23 cellular contexts compared by ENCODE assay signal in genomic region chr15:38029741-38030140, GRCh38.
DNase-seq lines count a peak whose midpoint lies in the region; ATAC-seq, FAIRE-seq and TF ChIP-seq lines count a peak whose summit lies in the region.
"Had no signal": no experiment of that assay in that cellular context is flagged by ENCODE, and none has a peak within 500 bp of the region (broad histone marks: within the 10 kb centered on the region; RNA-seq: fewer than 3 reads in every experiment).

No MANE protein-coding gene starts in this region.

- TF ChIP-seq POLR2A in endothelial cell of umbilical vein (IDR thresholded peaks at IDR 0.05; ENCODE audit: low read depth, low read length) (no peak), GM18505 (IDR thresholded peaks at IDR 0.05; ENCODE audit: borderline replicate concordance, extremely low read depth, insufficient read depth, insufficient read length) (no peak), upper lobe of left lung (IDR thresholded peaks at IDR 0.05) (no peak)

- no peaks in the 10 kb centered on the region for H3K9me1 ChIP-seq in endothelial cell of umbilical vein (replicated peaks; ENCODE audit: control insufficient read depth, extremely low read depth, insufficient read depth, low read length)

- H2AFZ ChIP-seq in endothelial cell of umbilical vein (ENCODE audit: low read depth, low read length) = no peak overlapping the region
- H2AFZ ChIP-seq: GM23338, PC-9 had no signal

- H3K27ac Mint-ChIP-seq in activated naive CD8-positive, alpha-beta T cell treated with anti-CD3 and anti-CD28 coated beads, Interleukin-2, amount 50 U/mL, for 24 hours = no peak overlapping the region
- H3K27ac Mint-ChIP-seq: CD4-positive, CD25-positive, alpha-beta regulatory T cell; GM23338 had no signal

- H3K79me2 ChIP-seq in endothelial cell of umbilical vein (ENCODE audit: control insufficient read depth, insufficient read depth, low read length) = no peaks in the 10 kb centered on the region

- H3K27me3 ChIP-seq in A673 (replicated peaks; ENCODE audit: insufficient read depth, low read depth, low read length, poor library complexity) (no peaks in the 10 kb centered on the region), endothelial cell of umbilical vein (ENCODE audit: control insufficient read depth in 2 of 2, insufficient read depth in 2 of 2, low read length in 2 of 2) (no peaks in the 10 kb centered on the region), upper lobe of left lung (no peaks in the 10 kb centered on the region)
- H3K27me3 ChIP-seq: BE2C, SJCRH30 had no signal

- peak; percentile 56 for FAIRE-seq in endothelial cell of umbilical vein (lab: Jason Lieb, UNC)
- FAIRE-seq: G401.6, GM19239 had no signal

- TF ChIP-seq CTCF in A673 (conservative IDR thresholded peaks at IDR 0.05; ENCODE audit: low read depth, low read length) = no peak
- no peak for TF ChIP-seq CTCF in endothelial cell of umbilical vein (IDR thresholded peaks at IDR 0.05; ENCODE audit: extremely low read depth in 1 of 2, insufficient read depth in 1 of 2, low read depth in 1 of 2, low read length in 2 of 2)
- TF ChIP-seq CTCF in fibroblast of villous mesenchyme (IDR thresholded peaks at IDR 0.05; ENCODE audit: insufficient read depth, low read depth, low read length) = no peak
- no peak for TF ChIP-seq CTCF in upper lobe of left lung (IDR thresholded peaks at IDR 0.05)

- H3K9me3 ChIP-seq in A673 (ENCODE audit: low read depth, low read length, poor library complexity, severe bottlenecking) (no peaks in the 10 kb centered on the region), SK-N-MC (ENCODE audit: low read depth, low read length) (no peaks in the 10 kb centered on the region), endothelial cell of umbilical vein (replicated peaks; ENCODE audit: control insufficient read depth, insufficient read depth, low read length) (no peaks in the 10 kb centered on the region), upper lobe of left lung (no peaks in the 10 kb centered on the region)
- H3K9me3 ChIP-seq: BE2C had no signal

- H3K27ac ChIP-seq in A673 (ENCODE audit: low read depth, low read length, poor library complexity, severe bottlenecking) (no peak overlapping the region), SK-N-MC (no peak overlapping the region), endothelial cell of umbilical vein (ENCODE audit: insufficient read depth, low read depth, low read length) (no peak overlapping the region), upper lobe of left lung (no peak overlapping the region)
- H3K27ac ChIP-seq: PC-9, SJCRH30 had no signal

- H3K27me3 Mint-ChIP-seq in activated naive CD8-positive, alpha-beta T cell treated with anti-CD3 and anti-CD28 coated beads, Interleukin-2, amount 50 U/mL, for 24 hours = peaks cover 13% of the 10 kb centered on the region

- DNase-seq in A673 (ENCODE audit: low spot score) (peak; percentile 67), SK-N-MC (ENCODE audit: low read depth, low spot score) (peak; percentile 8), endothelial cell of umbilical vein (ENCODE audit: low read depth, low spot score) (peak; percentile 41), fibroblast of villous mesenchyme (ENCODE audit: low read depth) (peak; percentile 92), upper lobe of left lung (no peak), GM19238 (ENCODE audit: insufficient read length, low spot score) (no peak)
- DNase-seq in activated naive CD8-positive, alpha-beta T cell treated with anti-CD3 and anti-CD28 coated beads, Interleukin-2, amount 50 U/mL, for 24 hours = no peak
- DNase-seq: 8988T; BE2C; CD4-positive, CD25-positive, alpha-beta regulatory T cell; COR-L47; DMS 273 treated with DMSO at 0.1 percent for 48 hours; HCEC 1CT; MV-4-11; NCI-H187; NCI-H2227 treated with DMSO at 0.1 percent for 48 hours; NCI-H524 treated with DMSO at 0.1 percent for 48 hours; PC-9; SJCRH30 had no signal

- no TSS peak for BruUV-seq in A673 (replicated peaks; lab: Mats Ljungman, UMichigan)
- no TSS peak for BruUV-seq in endothelial cell of umbilical vein (replicated peaks; lab: Mats Ljungman, UMichigan)

- H3K4me1 ChIP-seq in A673 (ENCODE audit: insufficient read depth, low read length, poor library complexity, severe bottlenecking) (peaks cover 4% of the 10 kb centered on the region), endothelial cell of umbilical vein (ENCODE audit: control insufficient read depth, extremely low read depth, insufficient read depth, low read length) (no peaks in the 10 kb centered on the region), upper lobe of left lung (no peaks in the 10 kb centered on the region)
- H3K4me1 ChIP-seq: BE2C, SJCRH30 had no signal

- no peaks in the 10 kb centered on the region for H3K4me1 Mint-ChIP-seq in activated naive CD8-positive, alpha-beta T cell treated with anti-CD3 and anti-CD28 coated beads, Interleukin-2, amount 50 U/mL, for 24 hours
- H3K4me1 Mint-ChIP-seq: CD4-positive, CD25-positive, alpha-beta regulatory T cell; GM23338 had no signal

- dilution Hi-C loops in endothelial cell of umbilical vein (cut with MboI; ENCODE audit: extremely low pct_ligation_motif_present, low sequenced_read_pairs) = no loop called here

- no peak overlapping the region for H3K4me3 Mint-ChIP-seq in activated naive CD8-positive, alpha-beta T cell treated with anti-CD3 and anti-CD28 coated beads, Interleukin-2, amount 50 U/mL, for 24 hours
- H3K4me3 Mint-ChIP-seq: CD4-positive, CD25-positive, alpha-beta regulatory T cell; GM23338 had no signal

- no peak overlapping the region for H3K4me2 ChIP-seq in endothelial cell of umbilical vein (ENCODE audit: insufficient read depth, low read length)
- H3K4me2 ChIP-seq: GM23338, PC-9 had no signal

- POLR2A ChIA-PET in A673 (lab: Charles Lee; ENCODE audit: low non-redundant PET) = no interaction called here
- POLR2A ChIA-PET in endothelial cell of umbilical vein (lab: Charles Lee) = no interaction called here

- ATAC-seq in GM18505 (IDR thresholded peaks at IDR 0.05; ENCODE audit: unreplicated experiment) (no peak), upper lobe of left lung (ENCODE audit: low FRiP score in 2 of 2) (no peak)
- ATAC-seq in activated naive CD8-positive, alpha-beta T cell treated with anti-CD3 and anti-CD28 coated beads, Interleukin-2, amount 50 U/mL, for 24 hours = no peak
- ATAC-seq: GM23338 had no signal

- CTCF ChIA-PET in A673 (lab: Charles Lee) (no interaction called here), endothelial cell of umbilical vein (lab: Charles Lee) (interaction anchor here (0.6 to 2.5 kb wide), 4 partner anchors 15 to 240 kb away, joined by 3 to 7 read pairs (median 4); partner anchors contain the start of gene SPRED1)

- WGBS in upper lobe of left lung, 2 donors = 33 to 34% methylated on average over 3 of the region's 3 CpGs

- H3K9me3 Mint-ChIP-seq in activated naive CD8-positive, alpha-beta T cell treated with anti-CD3 and anti-CD28 coated beads, Interleukin-2, amount 50 U/mL, for 24 hours = no peaks in the 10 kb centered on the region

- no peak overlapping the region for H3K4me3 ChIP-seq in A673 (ENCODE audit: low read depth, low read length, poor library complexity, severe bottlenecking)
- H3K4me3 ChIP-seq in SK-N-MC = no peak overlapping the region
- no peak overlapping the region for H3K4me3 ChIP-seq in endothelial cell of umbilical vein (replicated peaks in 1 of 3; ENCODE audit: insufficient read depth in 1 of 3, low read depth in 1 of 3, low read length in 3 of 3)
- H3K4me3 ChIP-seq in fibroblast of villous mesenchyme (ENCODE audit: low read depth, low read length) = no peak overlapping the region
- no peak overlapping the region for H3K4me3 ChIP-seq in upper lobe of left lung
- H3K4me3 ChIP-seq: GM23338, PC-9, SJCRH30 had no signal

- H3K9ac ChIP-seq in SK-N-MC (ENCODE audit: insufficient read length) (no peak overlapping the region), endothelial cell of umbilical vein (replicated peaks; ENCODE audit: extremely low read depth, insufficient read depth, low read length) (no peak overlapping the region)

- intact Hi-C loops in A673 (cut with micrococcal nuclease; ENCODE audit: unreplicated experiment) (no loop called here), endothelial cell of umbilical vein (cut with micrococcal nuclease) (no loop called here)

- H3K36me3 ChIP-seq in A673 (ENCODE audit: insufficient read depth, low read length, poor library complexity, severe bottlenecking) (no peaks in the 10 kb centered on the region), SK-N-MC (ENCODE audit: insufficient read depth, low read length) (no peaks in the 10 kb centered on the region), endothelial cell of umbilical vein (ENCODE audit: control insufficient read depth in 2 of 2, extremely low read depth in 1 of 2, insufficient read depth in 2 of 2, low read length in 2 of 2) (no peaks in the 10 kb centered on the region), upper lobe of left lung (no peaks in the 10 kb centered on the region)
- H3K36me3 ChIP-seq: BE2C, SJCRH30 had no signal

- no peaks in the 10 kb centered on the region for H4K20me1 ChIP-seq in endothelial cell of umbilical vein (replicated peaks; ENCODE audit: control insufficient read depth, extremely low read depth, insufficient read depth, low read length)

- no peak for TF ChIP-seq EP300 in upper lobe of left lung (IDR thresholded peaks at IDR 0.05)

- H3K36me3 Mint-ChIP-seq in activated naive CD8-positive, alpha-beta T cell treated with anti-CD3 and anti-CD28 coated beads, Interleukin-2, amount 50 U/mL, for 24 hours (ENCODE audit: low read depth) = no peaks in the 10 kb centered on the region
- H3K36me3 Mint-ChIP-seq: CD4-positive, CD25-positive, alpha-beta regulatory T cell had no signal

TF ChIP-seq in endothelial cell of umbilical vein, 7 proteins besides CTCF, POLR2A, EP300 and RAD21:
- no peak for TF ChIP-seq POLR2AphosphoS5 (IDR thresholded peaks at IDR 0.05; ENCODE audit: insufficient read depth, low read depth, low read length)
- TF ChIP-seq MAX (IDR thresholded peaks at IDR 0.05; ENCODE audit: insufficient read depth, insufficient read length) = no peak
- TF ChIP-seq GATA2 (IDR thresholded peaks at IDR 0.05; ENCODE audit: insufficient read depth, insufficient read length, low read depth, low read length) = peak; percentile 38
- no peak for TF ChIP-seq EZH2 (IDR thresholded peaks at IDR 0.05; ENCODE audit: borderline replicate concordance, low read depth, low read length, severe bottlenecking)
- TF ChIP-seq JUN (IDR thresholded peaks at IDR 0.05; ENCODE audit: borderline replicate concordance, insufficient read depth, insufficient read length, low read depth) = no peak
TF ChIP-seq in endothelial cell of umbilical vein: peak in this region for 1.

Comparison
In these comparisons a context has a peak if more than half of its experiments do, and no peak if none do; other contexts are left out.
1. DNase-seq: peak in A673 (single experiment), SK-N-MC (single experiment), endothelial cell of umbilical vein (single experiment) and fibroblast of villous mesenchyme (single experiment); none in upper lobe of left lung (0 of 2), GM19238 (single experiment) and activated naive CD8-positive, alpha-beta T cell treated with anti-CD3 and anti-CD28 coated beads, Interleukin-2, amount 50 U/mL, for 24 hours (single experiment).